13 cellular contexts compared by ENCODE assay signal in genomic region chr20:34604980-34605788, GRCh38. TPM values are rescaled to one million over a fixed set of nuclear protein-coding genes. Genes with fewer than 3 reads are reported as not detected.
DNase-seq lines count a peak whose midpoint lies in the region; TF ChIP-seq lines count a peak whose summit lies in the region.
"Had no signal": no experiment of that assay in that cellular context is flagged by ENCODE, and none has a peak within 500 bp of the region (broad histone marks: within the 10 kb centered on the region; RNA-seq: fewer than 3 reads in every experiment).

No MANE protein-coding gene starts in this region.

- no peaks in the 10 kb centered on the region for H3K36me3 ChIP-seq in transverse colon

- no peak overlapping the region for H3K4me3 Mint-ChIP-seq in activated naive CD4-positive, alpha-beta T cell treated with anti-CD3 and anti-CD28 coated beads for 36 hours
- no peak overlapping the region for H3K4me3 Mint-ChIP-seq in activated naive CD4-positive, alpha-beta T cell treated with anti-CD3 and anti-CD28 coated beads, Interleukin-2, amount 10 ng/mL, durations not matched to agents 7 days and 5 days
- H3K4me3 Mint-ChIP-seq: activated naive CD4-positive, alpha-beta T cell treated with anti-CD3 and anti-CD28 coated beads, Interleukin-2, amount 50 U/mL, for 24 hours; T-helper 1 cell treated with Interleukin-12 subunit alpha and Interleukin-12 subunit beta and Interleukin-4 antibody, amounts not matched to agents 30 μg/mL and 1 μg/mL, for 36 hours had no signal

- H3K4me1 Mint-ChIP-seq in activated naive CD4-positive, alpha-beta T cell treated with anti-CD3 and anti-CD28 coated beads for 36 hours (ENCODE audit: low read depth), result peaks cover 5% of the 10 kb centered on the region
- peaks cover 8% of the 10 kb centered on the region for H3K4me1 Mint-ChIP-seq in activated naive CD4-positive, alpha-beta T cell treated with anti-CD3 and anti-CD28 coated beads, Interleukin-2, amount 10 ng/mL, durations not matched to agents 7 days and 5 days
- H3K4me1 Mint-ChIP-seq: activated naive CD4-positive, alpha-beta T cell treated with anti-CD3 and anti-CD28 coated beads, Interleukin-2, amount 50 U/mL, for 24 hours had no signal

- TF ChIP-seq POLR2A in transverse colon (IDR thresholded peaks at IDR 0.05), result no peak

- no peaks in the 10 kb centered on the region for H3K27me3 Mint-ChIP-seq in activated naive CD4-positive, alpha-beta T cell treated with anti-CD3 and anti-CD28 coated beads for 36 hours (ENCODE audit: low read depth)
- H3K27me3 Mint-ChIP-seq in activated naive CD4-positive, alpha-beta T cell treated with anti-CD3 and anti-CD28 coated beads, Interleukin-2, amount 10 ng/mL, durations not matched to agents 7 days and 5 days, result no peaks in the 10 kb centered on the region
- H3K27me3 Mint-ChIP-seq: activated naive CD4-positive, alpha-beta T cell treated with anti-CD3 and anti-CD28 coated beads, Interleukin-2, amount 50 U/mL, for 24 hours had no signal

- in situ Hi-C loops in transverse colon (cut with MboI; ENCODE audit: low pct_ligation_motif_present in 1 of 4, low pct_unique_long_range_greater_than_20kb in 1 of 4, low sequenced_read_pairs in 3 of 4), result no loop called here

- no peak for DNase-seq in activated naive CD4-positive, alpha-beta T cell treated with anti-CD3 and anti-CD28 coated beads for 36 hours
- DNase-seq in activated naive CD4-positive, alpha-beta T cell treated with anti-CD3 and anti-CD28 coated beads, Interleukin-2, amount 10 ng/mL, durations not matched to agents 7 days and 5 days, result no peak
- DNase-seq in brain pericyte (ENCODE audit: low read depth, low spot score) (peak; percentile 30), kidney tubule cell (ENCODE audit: low spot score) (peak; percentile 35), transverse colon (no peak), NCI-H128 (lab: John Stamatoyannopoulos, UW; ENCODE audit: unreplicated experiment) (no peak), posterior vena cava (ENCODE audit: low spot score) (no peak)
- no peak for DNase-seq in stimulated activated CD4-positive, alpha-beta T cell treated with anti-CD3 and anti-CD28 coated beads, Interleukin-12 subunit alpha, Interleukin-12 subunit beta, amount 100 ng/mL, for 4 hours
- DNase-seq: DMS79, NCI-H1092, spleen had no signal

- WGBS in transverse colon (ENCODE audit: low coverage in 1 of 2), 2 donors, result 75 to 78% methylated on average over 8 of the region's 8 CpGs

- TF ChIP-seq EP300 in transverse colon (IDR thresholded peaks at IDR 0.05; ENCODE audit: low read depth), result no peak

- H3K9me3 ChIP-seq in transverse colon, result no peaks in the 10 kb centered on the region
- H3K9me3 ChIP-seq: spleen had no signal

- H3K27me3 ChIP-seq in transverse colon, result no peaks in the 10 kb centered on the region
- H3K27me3 ChIP-seq: spleen had no signal

- H3K36me3 Mint-ChIP-seq in activated naive CD4-positive, alpha-beta T cell treated with anti-CD3 and anti-CD28 coated beads for 36 hours (ENCODE audit: low read depth), result peaks cover 1% of the 10 kb centered on the region
- H3K36me3 Mint-ChIP-seq in activated naive CD4-positive, alpha-beta T cell treated with anti-CD3 and anti-CD28 coated beads, Interleukin-2, amount 10 ng/mL, durations not matched to agents 7 days and 5 days, result peaks cover 3% of the 10 kb centered on the region

- no peaks in the 10 kb centered on the region for H3K9me3 Mint-ChIP-seq in activated naive CD4-positive, alpha-beta T cell treated with anti-CD3 and anti-CD28 coated beads for 36 hours
- no peaks in the 10 kb centered on the region for H3K9me3 Mint-ChIP-seq in activated naive CD4-positive, alpha-beta T cell treated with anti-CD3 and anti-CD28 coated beads, Interleukin-2, amount 10 ng/mL, durations not matched to agents 7 days and 5 days
- H3K9me3 Mint-ChIP-seq: activated naive CD4-positive, alpha-beta T cell treated with anti-CD3 and anti-CD28 coated beads, Interleukin-2, amount 50 U/mL, for 24 hours; T-helper 1 cell treated with Interleukin-12 subunit alpha and Interleukin-12 subunit beta and Interleukin-4 antibody, amounts not matched to agents 30 μg/mL and 1 μg/mL, for 36 hours had no signal

- no peak overlapping the region for H3K4me3 ChIP-seq in transverse colon
- H3K4me3 ChIP-seq: spleen had no signal

- H3K27ac Mint-ChIP-seq in activated naive CD4-positive, alpha-beta T cell treated with anti-CD3 and anti-CD28 coated beads for 36 hours, result peak overlapping the region; percentile 4
- H3K27ac Mint-ChIP-seq in activated naive CD4-positive, alpha-beta T cell treated with anti-CD3 and anti-CD28 coated beads, Interleukin-2, amount 10 ng/mL, durations not matched to agents 7 days and 5 days, result no peak overlapping the region
- H3K27ac Mint-ChIP-seq: activated naive CD4-positive, alpha-beta T cell treated with anti-CD3 and anti-CD28 coated beads, Interleukin-2, amount 50 U/mL, for 24 hours; T-helper 1 cell treated with Interleukin-12 subunit alpha and Interleukin-12 subunit beta and Interleukin-4 antibody, amounts not matched to agents 30 μg/mL and 1 μg/mL, for 36 hours had no signal

- CTCF ChIA-PET in activated naive CD4-positive, alpha-beta T cell treated with anti-CD3 and anti-CD28 coated beads for 36 hours (lab: Charles Lee), result interaction anchor here (1.2 kb wide), 1 partner anchor 165 kb away, joined by 3 read pairs; no protein-coding TSS in a partner anchor
- CTCF ChIA-PET in activated naive CD4-positive, alpha-beta T cell treated with anti-CD3 and anti-CD28 coated beads, Interleukin-2, amount 10 ng/mL, durations not matched to agents 7 days and 5 days (lab: Charles Lee), result no interaction called here

- peaks cover 6 to 35% (median 21%) of the 10 kb centered on the region in 4 donors for H3K4me1 ChIP-seq in transverse colon

- intact Hi-C loops in activated naive CD4-positive, alpha-beta T cell treated with anti-CD3 and anti-CD28 coated beads for 36 hours (cut with micrococcal nuclease), result no loop called here
- intact Hi-C loops in transverse colon (cut with DNase I; ENCODE audit: low total_unique reads), result no loop called here
- intact Hi-C loops in posterior vena cava (cut with DNase I), result no loop called here

- peak overlapping the region; percentile 20 to 51 (median 48) for H3K27ac ChIP-seq in transverse colon

- no peak for TF ChIP-seq CTCF in transverse colon (IDR thresholded peaks at IDR 0.05)

RNA-seq across cellular contexts. Expression of gene MAP1LC3A, which starts 46.7 kb away (rescaled TPM):
- 1 to 10 TPM; 1.6 to 1.7 TPM for total RNA-seq in activated naive CD4-positive, alpha-beta T cell treated with anti-CD3 and anti-CD28 coated beads for 36 hours
- total RNA-seq in transverse colon (100 to 1,000 TPM in 2 of 4 donors, 10 to 100 TPM in 2; 41.8 to 166 (median 98.3) TPM), posterior vena cava (10 to 100 TPM; 36.1 to 48.1 TPM)

Comparison
In these comparisons a context has a peak if more than half of its experiments do, and no peak if none do; other contexts are left out.
1. DNase-seq: peak in brain pericyte (single experiment) and kidney tubule cell (single experiment); none in activated naive CD4-positive, alpha-beta T cell treated with anti-CD3 and anti-CD28 coated beads for 36 hours (single experiment), activated naive CD4-positive, alpha-beta T cell treated with anti-CD3 and anti-CD28 coated beads, Interleukin-2, amount 10 ng/mL, durations not matched to agents 7 days and 5 days (single experiment), transverse colon (single experiment), NCI-H128 (single experiment), posterior vena cava (single experiment) and stimulated activated CD4-positive, alpha-beta T cell treated with anti-CD3 and anti-CD28 coated beads, Interleukin-12 subunit alpha, Interleukin-12 subunit beta, amount 100 ng/mL, for 4 hours (single experiment).
2. RNA of gene MAP1LC3A, which starts 46.7 kb away (total RNA-seq): 41.8 to 166 TPM in transverse colon and 36.1 to 48.1 TPM in posterior vena cava; 1.6 to 1.7 TPM in activated naive CD4-positive, alpha-beta T cell treated with anti-CD3 and anti-CD28 coated beads for 36 hours; every median in the first group is over 10 times any median in the second.